ENCODE assay signal across 8 cellular contexts in the genomic region with DNA sequence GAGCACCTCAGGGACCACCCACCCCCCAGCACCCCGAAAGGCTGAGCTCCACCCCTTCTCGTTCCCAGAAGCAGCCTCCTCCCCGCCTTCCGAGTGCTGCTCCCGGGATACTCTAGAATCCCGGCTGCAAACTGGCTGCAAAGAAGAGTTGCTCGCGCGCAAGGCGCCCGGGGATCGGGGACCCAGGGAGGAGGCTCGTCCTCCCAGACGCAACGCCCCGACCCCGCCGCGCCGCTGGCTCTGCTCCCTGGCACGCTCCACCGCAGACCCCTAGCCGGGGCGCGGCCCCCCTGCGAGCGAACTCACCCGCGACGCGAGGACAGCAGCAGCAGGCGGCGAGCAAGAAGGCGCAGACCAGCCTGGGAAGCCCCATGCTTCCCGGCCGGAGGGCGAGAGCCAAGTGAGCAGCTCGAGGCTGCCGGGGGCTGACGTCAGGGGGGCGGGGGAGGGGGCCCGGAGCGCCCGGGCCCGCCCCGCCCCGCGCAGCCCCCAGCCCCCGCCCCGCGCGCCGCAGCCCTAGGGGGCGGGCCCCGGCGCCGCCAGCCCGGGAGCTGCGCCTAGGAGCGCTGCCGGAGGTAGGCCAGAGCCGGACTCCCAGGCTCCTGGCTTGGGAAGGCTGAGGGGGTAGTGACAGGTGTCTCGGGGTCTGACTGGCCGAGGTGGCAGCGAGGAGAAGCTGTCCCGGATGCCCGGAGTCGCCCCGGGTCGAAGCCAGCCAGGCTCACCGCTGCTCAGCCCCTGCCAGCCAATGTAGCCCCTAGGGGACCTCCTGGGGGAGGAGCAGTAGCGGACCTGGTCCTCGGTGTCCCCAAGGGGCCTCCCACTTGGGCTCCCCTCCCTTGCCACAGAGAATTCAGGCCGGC. TPM values are rescaled to one million over a fixed set of nuclear protein-coding genes. Genes with fewer than 3 reads are reported as not detected.
DNase-seq lines count a peak whose midpoint lies in the region; ATAC-seq and TF ChIP-seq lines count a peak whose summit lies in the region.

A gene with protein sequence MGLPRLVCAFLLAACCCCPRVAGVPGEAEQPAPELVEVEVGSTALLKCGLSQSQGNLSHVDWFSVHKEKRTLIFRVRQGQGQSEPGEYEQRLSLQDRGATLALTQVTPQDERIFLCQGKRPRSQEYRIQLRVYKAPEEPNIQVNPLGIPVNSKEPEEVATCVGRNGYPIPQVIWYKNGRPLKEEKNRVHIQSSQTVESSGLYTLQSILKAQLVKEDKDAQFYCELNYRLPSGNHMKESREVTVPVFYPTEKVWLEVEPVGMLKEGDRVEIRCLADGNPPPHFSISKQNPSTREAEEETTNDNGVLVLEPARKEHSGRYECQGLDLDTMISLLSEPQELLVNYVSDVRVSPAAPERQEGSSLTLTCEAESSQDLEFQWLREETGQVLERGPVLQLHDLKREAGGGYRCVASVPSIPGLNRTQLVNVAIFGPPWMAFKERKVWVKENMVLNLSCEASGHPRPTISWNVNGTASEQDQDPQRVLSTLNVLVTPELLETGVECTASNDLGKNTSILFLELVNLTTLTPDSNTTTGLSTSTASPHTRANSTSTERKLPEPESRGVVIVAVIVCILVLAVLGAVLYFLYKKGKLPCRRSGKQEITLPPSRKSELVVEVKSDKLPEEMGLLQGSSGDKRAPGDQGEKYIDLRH (minus strand): TSS at position 402 of the 863 bp plus-strand sequence. CDS start 29 bp downstream, at position 373.

- no peak for TF ChIP-seq CTCF in RWPE2 (IDR thresholded peaks at IDR 0.05; ENCODE audit: poor library complexity, severe bottlenecking)
- TF ChIP-seq CTCF in upper lobe of left lung (IDR thresholded peaks at IDR 0.05) = no peak

- H3K27ac ChIP-seq in RWPE2 (ENCODE audit: poor library complexity, severe bottlenecking) = peak within 1 kb of the TSS; percentile 57
- peak within 1 kb of the TSS; percentile 88 to 96 (median 92) for H3K27ac ChIP-seq in upper lobe of left lung

- 1 to 8% methylated on average over 5 to 27 of the region's 74 CpGs for WGBS in upper lobe of left lung, 2 donors

- ATAC-seq in RWPE2 (ENCODE audit: low read depth) (peak; percentile 15; the same call in 1 of the 3 replicates), upper lobe of left lung (ENCODE audit: low FRiP score in 2 of 2) (no peak), HG03039 (IDR thresholded peaks at IDR 0.05; ENCODE audit: unreplicated experiment) (no peak)

- TF ChIP-seq EP300 in upper lobe of left lung (IDR thresholded peaks at IDR 0.05) = no peak

- H3K36me3 ChIP-seq in RWPE2 (ENCODE audit: low read depth) (peaks cover 3% of the 10 kb centered on the region; the same call in 1 of the 2 replicates), upper lobe of left lung (peaks cover 0 to 26% (median 0%) of the 10 kb centered on the region in 4 donors)

- H3K4me1 ChIP-seq in RWPE2 (ENCODE audit: insufficient read depth, poor library complexity, severe bottlenecking) (peaks cover 13% of the 10 kb centered on the region), upper lobe of left lung (peaks cover 52 to 72% (median 61%) of the 10 kb centered on the region in 4 donors)

- in situ Hi-C loops in endometrial microvascular endothelial cells (cut with HindIII; ENCODE audit: inconsistent ontology term, low pct_unique_long_range_greater_than_20kb, low sequenced_read_pairs) = no loop called here

- TF ChIP-seq POLR2A in upper lobe of left lung (IDR thresholded peaks at IDR 0.05) = peak in 1 of 4 donors; percentile 20

- H3K9me3 ChIP-seq in RWPE2 (ENCODE audit: severe bottlenecking) (no peaks in the 10 kb centered on the region), upper lobe of left lung (no peaks in the 10 kb centered on the region)

- H3K4me3 ChIP-seq in RWPE2 (ENCODE audit: severe bottlenecking) (peak within 1 kb of the TSS; percentile 46), upper lobe of left lung (peak within 1 kb of the TSS; percentile 27 to 63 (median 53))

- no peaks in the 10 kb centered on the region for H3K27me3 ChIP-seq in RWPE2 (ENCODE audit: insufficient read depth, poor library complexity, severe bottlenecking)
- H3K27me3 ChIP-seq in upper lobe of left lung = peaks cover 0 to 36% (median 15%) of the 10 kb centered on the region in 4 donors

- DNase-seq in activated T-cell treated with anti-CD3 and anti-CD28 coated beads, Interleukin-2, amount 50 U/mL, for 1 hour = peak; percentile 44
- DNase-seq in activated T-cell treated with anti-CD3 and anti-CD28 coated beads, Interleukin-2, amount 50 U/mL, for 48 hours = no peak
- no peak for DNase-seq in RWPE2 (ENCODE audit: low spot score)
- peak; percentile 46 for DNase-seq in midbrain (lab: John Stamatoyannopoulos, UW)
- peak in 1 of 2 donors; percentile 88 for DNase-seq in upper lobe of left lung
- no peak for DNase-seq in NCI-H2029 (lab: John Stamatoyannopoulos, UW)

RNA-seq across cellular contexts. Expression of the gene that starts here (rescaled TPM):
- total RNA-seq in endometrial microvascular endothelial cells (ENCODE audit: inconsistent ontology term) (5,407 TPM), upper lobe of left lung (100 to 1,000 TPM in 3 of 6 donors, 10 to 100 TPM in 3; 39.8 to 222 (median 76.5) TPM)

Comparison
In these comparisons a context has a peak if more than half of its experiments do, and no peak if none do; other contexts are left out.
1. RNA of the gene that starts here (total RNA-seq): 5,407 TPM in endometrial microvascular endothelial cells (single experiment); 39.8 to 222 TPM in upper lobe of left lung; every median in the first group is over 10 times any median in the second.
2. DNase-seq: peak in activated T-cell treated with anti-CD3 and anti-CD28 coated beads, Interleukin-2, amount 50 U/mL, for 1 hour (single experiment) and midbrain (single experiment); none in activated T-cell treated with anti-CD3 and anti-CD28 coated beads, Interleukin-2, amount 50 U/mL, for 48 hours (0 of 2), RWPE2 (single experiment) and NCI-H2029 (single experiment).